Comparison of ENCODE assay signal across 8 cellular contexts in the genomic region with DNA sequence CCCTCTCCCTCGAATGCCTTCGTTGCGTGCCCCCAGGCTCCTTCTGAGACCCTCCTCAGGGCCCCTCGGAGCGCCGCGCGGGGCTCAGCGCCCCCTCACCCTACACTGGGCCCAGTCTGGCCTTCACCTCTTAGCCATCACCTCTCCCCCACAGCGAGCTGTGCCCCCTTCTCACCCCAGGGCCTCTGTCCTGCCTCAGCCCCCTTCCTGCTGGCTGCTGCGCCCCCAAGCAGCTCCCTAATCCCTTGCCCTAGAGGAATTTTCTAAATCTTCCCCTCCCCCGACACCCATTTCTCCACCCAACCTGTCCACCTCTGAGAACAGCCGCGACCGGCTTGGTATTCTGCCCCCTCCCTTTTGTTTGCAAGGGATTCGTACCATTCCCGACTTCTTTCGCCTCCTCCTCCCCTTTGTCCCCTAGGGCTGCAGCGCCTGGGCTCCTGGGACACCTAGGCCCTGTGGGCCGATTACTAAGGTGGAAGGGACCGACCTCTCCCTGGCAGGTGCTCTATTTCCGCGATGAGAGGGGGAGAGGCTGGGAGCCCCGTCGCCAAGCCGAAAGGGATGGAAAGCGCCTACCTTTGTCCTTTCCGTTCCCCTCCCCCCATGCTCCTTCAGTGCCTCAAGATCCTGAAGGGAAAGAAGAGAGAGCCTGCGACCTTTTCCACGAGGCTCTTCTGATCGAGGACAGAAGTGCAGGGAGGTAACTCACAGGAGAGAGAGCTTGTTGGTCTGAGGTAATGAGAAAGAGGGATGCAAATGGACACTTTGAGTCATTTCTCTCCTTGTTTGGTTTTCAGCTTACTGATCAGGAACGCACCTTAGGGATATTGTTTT. TPM values are rescaled to one million over a fixed set of nuclear protein-coding genes. Genes with fewer than 3 reads are reported as not detected.
DNase-seq lines count a peak whose midpoint lies in the region; ATAC-seq and TF ChIP-seq lines count a peak whose summit lies in the region.

No MANE protein-coding gene starts in this region.

- peak overlapping the region; percentile 97 for H3K9ac ChIP-seq in HUES64 (ENCODE audit: low read depth, low read length)

- intact Hi-C loops in adrenal gland (cut with DNase I) = no loop called here
- intact Hi-C loops in left colon (cut with DNase I, micrococcal nuclease) = no loop called here
- intact Hi-C loops in tibial artery (cut with DNase I; ENCODE audit: low total_unique reads) = loop anchor here (10.0 kb wide), 1 partner anchor 99 kb away; no protein-coding TSS in a partner anchor

- TF ChIP-seq POLR2A in adrenal gland (IDR thresholded peaks at IDR 0.05) = no peak

- peaks cover 17% of the 10 kb centered on the region; the same call in 1 of the 2 replicates for H3K4me1 ChIP-seq in HUES64 (ENCODE audit: insufficient read depth, low read length)
- H3K4me1 ChIP-seq in adrenal gland (replicated peaks in 1 of 2) = no peaks in the 10 kb centered on the region
- H3K4me1 ChIP-seq in tibial artery = peaks cover 0 to 28% (median 10%) of the 10 kb centered on the region in 4 donors

- H3K27ac ChIP-seq in HUES64 (ENCODE audit: low read depth, low read length) (peak overlapping the region; percentile 88), adrenal gland (peak overlapping the region in 3 of 5 donors; percentile 7 to 49 (median 18)), tibial artery (peak overlapping the region; percentile 89 to 91)

- TF ChIP-seq CTCF in adrenal gland (IDR thresholded peaks at IDR 0.05) (no peak), tibial artery (IDR thresholded peaks at IDR 0.05) (no peak)

- WGBS in HUES64 = 0% methylated on average over 32 of the region's 32 CpGs
- WGBS in adrenal gland, 4 donors = 13 to 39% (median 22%) methylated on average over 15 to 32 of the region's 32 CpGs

- DNase-seq in adrenal gland (no peak), left colon (peak in 1 of 2 donors; percentile 61), tibial artery (no peak), HuH-7.5 (ENCODE audit: low spot score) (no peak), dermis blood vessel endothelial cell (no peak)
- DNase-seq in stimulated activated CD4-positive, alpha-beta T cell treated with anti-CD3 and anti-CD28 coated beads, Interleukin-4, amount 100 ng/mL, for 1 hour = no peak

- H3K27me3 ChIP-seq in HUES64 (ENCODE audit: insufficient read depth, low read length) = no peaks in the 10 kb centered on the region
- H3K27me3 ChIP-seq in adrenal gland = peaks cover 8% of the 10 kb centered on the region
- H3K27me3 ChIP-seq in tibial artery = no peaks in the 10 kb centered on the region

- peak; percentile 46 for ATAC-seq in left colon

- H3K4me3 ChIP-seq in GM08714 (ENCODE audit: low read length) (peak overlapping the region; percentile 63), HUES64 (ENCODE audit: low read length) (peak overlapping the region; percentile 82), adrenal gland (peak overlapping the region in 2 of 4 donors; percentile 43 to 51), tibial artery (peak overlapping the region; percentile 56 to 63)

- H3K9me3 ChIP-seq in HUES64 (ENCODE audit: insufficient read depth, low read depth, low read length) (no peaks in the 10 kb centered on the region), adrenal gland (replicated peaks in 1 of 3) (no peaks in the 10 kb centered on the region), tibial artery (no peaks in the 10 kb centered on the region)

- H3K36me3 ChIP-seq in HUES64 (ENCODE audit: insufficient read depth, low read length) (peaks cover 31% of the 10 kb centered on the region), adrenal gland (replicated peaks in 1 of 2) (no peaks in the 10 kb centered on the region), tibial artery (no peaks in the 10 kb centered on the region)

RNA-seq across cellular contexts. Expression of a gene that starts 10.9 kb away (rescaled TPM):
- polyA plus RNA-seq in HUES64 (2013, experiment 1 of 2) = 26.2 TPM
- polyA plus RNA-seq in HUES64 (2013, experiment 2 of 2) = 28.5 TPM
- total RNA-seq in adrenal gland = 10 to 100 TPM in 4 of 8 donors, 1 to 10 TPM in 4; 6.0 to 33.7 (median 9.7) TPM
- polyA plus RNA-seq in adrenal gland = 1 to 10 TPM; 5.5 to 8.8 (median 5.6) TPM
- 10 to 100 TPM; 69.6 to 88.9 TPM for total RNA-seq in left colon
- total RNA-seq in dermis blood vessel endothelial cell = 0.88 and 1.7 TPM in 2 replicates

RNA-seq across cellular contexts. Expression of a gene that starts 32.5 kb away (rescaled TPM):
- polyA plus RNA-seq in HUES64 (2013, experiment 1 of 2) = 19.9 TPM
- 14.1 TPM for polyA plus RNA-seq in HUES64 (2013, experiment 2 of 2)
- total RNA-seq in adrenal gland (not detected), left colon (10 to 100 TPM; 23.3 to 23.5 TPM), dermis blood vessel endothelial cell (0.17 TPM in 1 of 2 replicates, not detected in the other)
- under 1 TPM in 1 of 3 donors, not detected in 2; 0.05 TPM for polyA plus RNA-seq in adrenal gland

Comparison
In these comparisons a context has a peak if more than half of its experiments do, and no peak if none do; other contexts are left out.
1. H3K27ac ChIP-seq: peak in every context shown above with its lines; median percentile 90 in tibial artery; 88 in HUES64; 18 in adrenal gland.
2. RNA of a gene that starts 32.5 kb away (total RNA-seq): 23.3 to 23.5 TPM in left colon; 0.17 TPM in dermis blood vessel endothelial cell and not detected in adrenal gland; every median in the first group is over 10 times any median in the second.